16 cellular contexts compared by ENCODE assay signal in genomic region chr4:132417220-132417619, GRCh38.
"Had no signal": no experiment of that assay in that cellular context is flagged by ENCODE, and none has a peak within 500 bp of the region (broad histone marks: within the 10 kb centered on the region; RNA-seq: fewer than 3 reads in every experiment).

No MANE protein-coding gene starts in this region.

- DNase-seq: activated CD4-positive, alpha-beta T cell treated with anti-CD3 and anti-CD28 coated beads for 1 hour; activated CD8-positive, alpha-beta memory T cell treated with anti-CD3 and anti-CD28 coated beads for 24 hours; activated CD8-positive, alpha-beta memory T cell treated with anti-CD3 and anti-CD28 coated beads, Interleukin-2, amount 50 U/mL, for 48 hours; activated effector memory CD4-positive, alpha-beta T cell treated with anti-CD3 and anti-CD28 coated beads, Interleukin-2, amount 50 U/mL, for 16 hours; activated naive CD4-positive, alpha-beta T cell treated with anti-CD3 and anti-CD28 coated beads, Interleukin-2, amount 50 U/mL, for 16 hours; activated T-cell treated with anti-CD3 and anti-CD28 coated beads, Interleukin-2, amount 50 U/mL, for 48 hours; aorta; nephron progenitor cell; retina; stimulated activated naive B cell treated with anti-CD40 and anti-IgM and Interleukin-4, amounts not matched to agents 10 μg/mL and 1 μg/mL and 100 μg/mL, for 72 hours; T-helper 2 cell; WERI-Rb-1 had no signal

- FAIRE-seq: endometrium, keratinocyte had no signal

- H3K27me3 ChIP-seq: breast epithelium had no signal

- H3K4me3 ChIP-seq: breast epithelium, coronary artery had no signal

- H3K27ac ChIP-seq: breast epithelium, coronary artery, WERI-Rb-1 had no signal

- H3K4me1 ChIP-seq: breast epithelium had no signal

- H3K36me3 ChIP-seq: breast epithelium, WERI-Rb-1 had no signal
